In the genomic region with DNA sequence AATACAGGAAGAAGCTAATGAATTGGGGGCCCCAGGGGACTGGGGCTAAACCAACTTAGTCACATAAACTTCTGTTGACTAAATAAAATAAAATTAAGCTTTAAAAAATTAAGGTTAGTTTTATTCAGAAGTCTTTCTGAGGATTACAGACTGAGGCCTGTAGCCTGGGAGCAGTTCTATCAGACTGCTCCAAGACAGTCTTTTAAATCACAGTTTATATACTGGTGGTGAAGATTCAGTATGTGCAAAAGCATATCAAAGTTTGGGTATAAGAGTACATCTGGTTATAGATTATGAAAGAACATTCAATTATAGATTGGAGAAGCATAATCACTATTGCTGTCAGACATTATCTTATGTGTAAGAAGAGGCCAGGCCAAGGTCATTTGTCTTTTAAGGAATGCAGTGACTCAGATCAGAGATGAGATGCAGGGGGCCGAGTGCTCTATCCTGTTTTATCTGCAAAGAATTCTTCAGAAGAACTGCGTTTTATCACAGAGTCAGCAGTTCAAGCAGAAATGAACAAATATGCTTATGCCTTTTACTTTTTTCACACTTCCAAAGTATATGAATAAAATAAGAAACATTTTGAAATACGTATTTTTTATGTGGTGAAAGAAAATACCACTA, we compare ENCODE assay signal across 20 cellular contexts.
DNase-seq lines count a peak whose midpoint lies in the region; ATAC-seq, FAIRE-seq and TF ChIP-seq lines count a peak whose summit lies in the region.
"Had no signal": no experiment of that assay in that cellular context is flagged by ENCODE, and none has a peak within 500 bp of the region (broad histone marks: within the 10 kb centered on the region; RNA-seq: fewer than 3 reads in every experiment).

No MANE protein-coding gene starts in this region.

- no peak for TF ChIP-seq CTCF in hepatocyte (IDR thresholded peaks at IDR 0.05; ENCODE audit: poor library complexity)
- TF ChIP-seq CTCF in CD4-positive, alpha-beta T cell (IDR thresholded peaks at IDR 0.05), result no peak

- intact Hi-C loops in CD4-positive, alpha-beta T cell (cut with DNase I, micrococcal nuclease), result no loop called here

- POLR2A ChIA-PET in CD4-positive, alpha-beta T cell (lab: Charles Lee), result no interaction called here

- H4K8ac ChIP-seq in neuronal stem cell (ENCODE audit: low read depth, low read length), result no peak overlapping the region

- no peak overlapping the region for H2BK5ac ChIP-seq in neuronal stem cell (ENCODE audit: low read length)

- no peak overlapping the region for H3K4me3 Mint-ChIP-seq in CD4-positive, alpha-beta T cell
- H3K4me3 Mint-ChIP-seq: IgD-negative memory B cell had no signal

- H2AK5ac ChIP-seq in neuronal stem cell (ENCODE audit: low read depth, low read length), result no peak overlapping the region

- H3K18ac ChIP-seq in neuronal stem cell (ENCODE audit: low read length), result no peak overlapping the region

- no peaks in the 10 kb centered on the region for H3K9me3 ChIP-seq in hepatocyte (ENCODE audit: low read depth)
- peaks cover 0 to 7% of the 10 kb centered on the region in 2 donors for H3K9me3 ChIP-seq in neuronal stem cell (replicated peaks in 1 of 2; ENCODE audit: control insufficient read depth in 2 of 2, insufficient read depth in 1 of 2, low read depth in 1 of 2, low read length in 2 of 2)
- no peaks in the 10 kb centered on the region for H3K9me3 ChIP-seq in CD4-positive, alpha-beta T cell (ENCODE audit: control insufficient read depth, low read length)

- 39% methylated on average over 3 of the region's 3 CpGs for WGBS in hepatocyte (ENCODE audit: low lambda C conversion rate, missing lambda C conversion rate)
- no CpG with 5 or more reads among the region's 3 CpGs for WGBS in neuronal stem cell (ENCODE audit: extremely low coverage in 2 of 2, insufficient read length in 2 of 2, insufficient replicate concordance in 1 of 2), 2 donors

- no peaks in the 10 kb centered on the region for H3K27me3 Mint-ChIP-seq in CD4-positive, alpha-beta T cell
- H3K27me3 Mint-ChIP-seq: IgD-negative memory B cell had no signal

- no peaks in the 10 kb centered on the region for H3K9me2 ChIP-seq in hepatocyte (replicated peaks; ENCODE audit: insufficient read depth)

- H3K27me3 ChIP-seq in hepatocyte, result no peaks in the 10 kb centered on the region
- H3K27me3 ChIP-seq in neuronal stem cell (ENCODE audit: control insufficient read depth in 3 of 3, insufficient read depth in 3 of 3, low read depth in 1 of 3, low read length in 3 of 3), result no peaks in the 10 kb centered on the region
- no peaks in the 10 kb centered on the region for H3K27me3 ChIP-seq in CD4-positive, alpha-beta T cell (ENCODE audit: control insufficient read depth, insufficient read depth, low read length)

- H3K9ac ChIP-seq in neuronal stem cell (ENCODE audit: low read depth, low read length, poor library complexity), result no peak overlapping the region

- no peak overlapping the region for H2BK15ac ChIP-seq in neuronal stem cell (ENCODE audit: low read length)

- H3K79me2 ChIP-seq in hepatocyte, result no peaks in the 10 kb centered on the region

- no peak overlapping the region for H3K27ac Mint-ChIP-seq in CD4-positive, alpha-beta T cell
- H3K27ac Mint-ChIP-seq: IgD-negative memory B cell had no signal

- peaks cover 3% of the 10 kb centered on the region for H3K9me3 Mint-ChIP-seq in CD4-positive, alpha-beta T cell

- no peak overlapping the region for H2BK12ac ChIP-seq in neuronal stem cell (ENCODE audit: low read length)

- no peak overlapping the region for H2AFZ ChIP-seq in hepatocyte
- peak overlapping the region; percentile 60 for H2AFZ ChIP-seq in neuronal stem cell (ENCODE audit: low read length)

- no peak overlapping the region for H3K4me3 ChIP-seq in hepatocyte
- no peak overlapping the region for H3K4me3 ChIP-seq in neuronal stem cell (ENCODE audit: low read length in 2 of 2)

- no peak overlapping the region for H3K4me2 ChIP-seq in hepatocyte
- no peak overlapping the region for H3K4me2 ChIP-seq in neuronal stem cell (ENCODE audit: insufficient read depth, low read length, poor library complexity, severe bottlenecking)

- no peaks in the 10 kb centered on the region for H3K4me1 Mint-ChIP-seq in CD4-positive, alpha-beta T cell (ENCODE audit: low read depth)
- H3K4me1 Mint-ChIP-seq: IgD-negative memory B cell had no signal

- no peak for ATAC-seq in GM19023 (IDR thresholded peaks at IDR 0.05; ENCODE audit: unreplicated experiment)
- ATAC-seq in CD4-positive, alpha-beta T cell (ENCODE audit: poor library complexity), result no peak

- no peak for FAIRE-seq in HTR-8/SVneo (lab: Jason Lieb, UNC)
- FAIRE-seq: GM12892, RCC 7860 had no signal

- H3K27ac ChIP-seq in hepatocyte (peak overlapping the region; percentile 49), neuronal stem cell (replicated peaks; ENCODE audit: low read length) (no peak overlapping the region)
- H3K27ac ChIP-seq in CD4-positive, alpha-beta T cell (ENCODE audit: low read depth, low read length), result no peak overlapping the region
- H3K27ac ChIP-seq: C4-2B had no signal

- no peak overlapping the region for H4K91ac ChIP-seq in neuronal stem cell (ENCODE audit: low read depth, low read length, poor library complexity)

- no peak overlapping the region for H3K23ac ChIP-seq in neuronal stem cell (ENCODE audit: low read depth, low read length, poor library complexity)

- H3K14ac ChIP-seq in neuronal stem cell (ENCODE audit: low read length), result no peak overlapping the region

- H3K36me3 ChIP-seq in hepatocyte (replicated peaks; ENCODE audit: insufficient read depth, low read depth), result no peaks in the 10 kb centered on the region
- no peaks in the 10 kb centered on the region for H3K36me3 ChIP-seq in neuronal stem cell (replicated peaks in 1 of 2; ENCODE audit: control insufficient read depth in 2 of 2, insufficient read depth in 2 of 2, low read length in 2 of 2)

- no peak overlapping the region for H2BK120ac ChIP-seq in neuronal stem cell (ENCODE audit: low read depth, low read length)

- CTCF ChIA-PET in CD4-positive, alpha-beta T cell (lab: Charles Lee), result no interaction called here

- DNase-seq in HTR-8/SVneo (ENCODE audit: insufficient read length, low spot score), result peak; percentile 2
- peak; percentile 90 for DNase-seq in amniotic epithelial cell (ENCODE audit: low read depth)
- DNase-seq in hepatocyte (ENCODE audit: low spot score), result peak; percentile 16
- DNase-seq in neuronal stem cell (ENCODE audit: low spot score), result no peak
- no peak for DNase-seq in NCI-H2081 treated with DMSO at 0.1 percent for 48 hours (lab: John Stamatoyannopoulos, UW)
- no peak for DNase-seq in activated CD4-positive, CD25-positive, alpha-beta regulatory T cell (lab: John Stamatoyannopoulos, UW)
- DNase-seq in CD4-positive, alpha-beta T cell, result no peak
- DNase-seq: COR-L47, H7, Kasumi-1, NCI-H1105 treated with DMSO at 0.1 percent for 48 hours, NCI-H187, NCI-H446, NCI-H69, Right ventricle myocardium superior had no signal

- no peaks in the 10 kb centered on the region for H3K36me3 Mint-ChIP-seq in CD4-positive, alpha-beta T cell (ENCODE audit: low read depth)
- H3K36me3 Mint-ChIP-seq: IgD-negative memory B cell had no signal

- H3K79me1 ChIP-seq in neuronal stem cell (ENCODE audit: low read depth, low read length), result no peaks in the 10 kb centered on the region

- H3K4me1 ChIP-seq in hepatocyte (ENCODE audit: insufficient read depth), result no peaks in the 10 kb centered on the region
- peaks cover 0 to 8% of the 10 kb centered on the region in 2 donors for H3K4me1 ChIP-seq in neuronal stem cell (ENCODE audit: control insufficient read depth in 2 of 2, insufficient read depth in 1 of 2, low read depth in 1 of 2, low read length in 2 of 2)

- H4K20me1 ChIP-seq in hepatocyte (ENCODE audit: insufficient read depth, poor library complexity, severe bottlenecking), result no peaks in the 10 kb centered on the region

- no peak overlapping the region for H3K4ac ChIP-seq in neuronal stem cell (ENCODE audit: low read length)

Comparison
In these comparisons a context has a peak if more than half of its experiments do, and no peak if none do; other contexts are left out.
1. DNase-seq: peak in HTR-8/SVneo (single experiment), amniotic epithelial cell (single experiment) and hepatocyte (single experiment); none in neuronal stem cell (single experiment), NCI-H2081 treated with DMSO at 0.1 percent for 48 hours (single experiment), activated CD4-positive, CD25-positive, alpha-beta regulatory T cell (0 of 4) and CD4-positive, alpha-beta T cell (0 of 10).